21 cellular contexts compared by ENCODE assay signal in genomic region chr19:21602105-21602658, GRCh38.
DNase-seq lines count a peak whose midpoint lies in the region; ATAC-seq and TF ChIP-seq lines count a peak whose summit lies in the region.
"Had no signal": no experiment of that assay in that cellular context is flagged by ENCODE, and none has a peak within 500 bp of the region (broad histone marks: within the 10 kb centered on the region; RNA-seq: fewer than 3 reads in every experiment).

No MANE protein-coding gene starts in this region.

- no peak overlapping the region for H3K9ac ChIP-seq in smooth muscle cell (ENCODE audit: low read depth)

- peak overlapping the region; percentile 68 for H3K4me2 ChIP-seq in hepatocyte
- no peak overlapping the region for H3K4me2 ChIP-seq in smooth muscle cell

- no peaks in the 10 kb centered on the region for H3F3A ChIP-seq in smooth muscle cell (ENCODE audit: low read depth)

- intact Hi-C loops in heart right ventricle (cut with DNase I) (loop anchor here in 1 of 10 donors (10.0 kb wide), 2 partner anchors 93 to 97 kb away; partner anchors contain the start of gene ZNF429), left cardiac atrium (cut with DNase I) (no loop called here)

- H3K4me1 ChIP-seq in heart right ventricle (peaks cover 6 to 34% (median 23%) of the 10 kb centered on the region in 9 donors), hepatocyte (ENCODE audit: insufficient read depth) (peaks cover 9% of the 10 kb centered on the region), smooth muscle cell (ENCODE audit: low read depth) (peaks cover 6% of the 10 kb centered on the region)

- H3K79me2 ChIP-seq in hepatocyte (no peaks in the 10 kb centered on the region), smooth muscle cell (ENCODE audit: low read depth) (no peaks in the 10 kb centered on the region)

- peaks cover 0 to 4% (median 0%) of the 10 kb centered on the region in 9 donors for H3K36me3 ChIP-seq in heart right ventricle
- no peaks in the 10 kb centered on the region for H3K36me3 ChIP-seq in KOPT-K1 (ENCODE audit: insufficient read depth, low read length)
- no peaks in the 10 kb centered on the region for H3K36me3 ChIP-seq in hepatocyte (replicated peaks; ENCODE audit: insufficient read depth, low read depth)
- H3K36me3 ChIP-seq in smooth muscle cell (ENCODE audit: low read depth) = no peaks in the 10 kb centered on the region

- H3K27ac ChIP-seq in heart right ventricle (peak overlapping the region in 7 of 10 donors; percentile 40 to 85 (median 82)), KOPT-K1 (ENCODE audit: low read depth, low read length, poor library complexity, severe bottlenecking) (peak overlapping the region; percentile 91), hepatocyte (no peak overlapping the region), smooth muscle cell (ENCODE audit: low read depth) (no peak overlapping the region)

- H3K9me3 ChIP-seq in heart right ventricle (no peaks in the 10 kb centered on the region), KOPT-K1 (ENCODE audit: insufficient read depth, low read length, poor library complexity, severe bottlenecking) (peaks cover 9% of the 10 kb centered on the region), hepatocyte (ENCODE audit: low read depth) (no peaks in the 10 kb centered on the region), smooth muscle cell (replicated peaks; ENCODE audit: low read depth) (no peaks in the 10 kb centered on the region)

- ATAC-seq in heart right ventricle (no peak), left cardiac atrium (no peak)
- ATAC-seq: HepG2 had no signal

- no peaks in the 10 kb centered on the region for H3K27me3 ChIP-seq in heart right ventricle
- H3K27me3 ChIP-seq in hepatocyte = no peaks in the 10 kb centered on the region
- H3K27me3 ChIP-seq in smooth muscle cell (ENCODE audit: low read depth) = no peaks in the 10 kb centered on the region

- H2AFZ ChIP-seq in hepatocyte (no peak overlapping the region), smooth muscle cell (ENCODE audit: low read depth) (no peak overlapping the region)

- H3K4me3 ChIP-seq in heart right ventricle = peak overlapping the region in 2 of 10 donors; percentile 1 to 8
- no peak overlapping the region for H3K4me3 ChIP-seq in hepatocyte
- H3K4me3 ChIP-seq in smooth muscle cell = peak overlapping the region; percentile 12

- TF ChIP-seq CTCF in heart right ventricle (IDR thresholded peaks at IDR 0.05) (no peak), hepatocyte (IDR thresholded peaks at IDR 0.05; ENCODE audit: poor library complexity) (no peak), smooth muscle cell (IDR thresholded peaks at IDR 0.05; ENCODE audit: borderline replicate concordance, insufficient read depth, poor library complexity, severe bottlenecking) (no peak)

- no peaks in the 10 kb centered on the region for H4K20me1 ChIP-seq in hepatocyte (ENCODE audit: insufficient read depth, poor library complexity, severe bottlenecking)
- H4K20me1 ChIP-seq in smooth muscle cell (ENCODE audit: low read depth) = no peaks in the 10 kb centered on the region

- DNase-seq in heart right ventricle (no peak), left cardiac atrium (no peak), hepatocyte (ENCODE audit: low spot score) (no peak), smooth muscle cell (lab: John Stamatoyannopoulos, UW; ENCODE audit: unreplicated experiment) (no peak), HuH-7.5 (ENCODE audit: low spot score) (no peak), NCI-H2029 (lab: John Stamatoyannopoulos, UW) (no peak), DMS79 (lab: John Stamatoyannopoulos, UW) (no peak)
- DNase-seq: DMS153, KG1, NCI-H1048, NCI-H1417, NCI-H1694 treated with DMSO at 0.1 percent for 48 hours, NCI-H2081 treated with DMSO at 0.1 percent for 48 hours, NCI-H2171, NCI-H226, NCI-H510A, NCI-H69, RPMI8226, SHP77 treated with DMSO at 0.1 percent for 48 hours had no signal

- 74 to 85% methylated on average over 1 of the region's 1 CpG for WGBS in heart right ventricle, 2 donors
- WGBS in hepatocyte (ENCODE audit: low lambda C conversion rate, missing lambda C conversion rate) = 44% methylated on average over 1 of the region's 1 CpG
- 65% methylated on average over 1 of the region's 1 CpG for WGBS in smooth muscle cell (ENCODE audit: low lambda C conversion rate)

- no peaks in the 10 kb centered on the region for H3K9me2 ChIP-seq in hepatocyte (replicated peaks; ENCODE audit: insufficient read depth)

Comparison
In these comparisons a context has a peak if more than half of its experiments do, and no peak if none do; other contexts are left out.
1. H3K27ac ChIP-seq: peak in heart right ventricle (7 of 10) and KOPT-K1 (single experiment); none in hepatocyte (single experiment) and smooth muscle cell (single experiment).